ENCODE assay signal across 2 cellular contexts in genomic region chr14:20198991-20199390, GRCh38.
TF ChIP-seq lines count a peak whose summit lies in the region.

No MANE protein-coding gene starts in this region.

TF ChIP-seq in HepG2, 621 proteins besides CTCF, POLR2A, EP300 and RAD21:
- no peak for TF ChIP-seq ZNF3 (CRISPR knock-in tag; IDR thresholded peaks at IDR 0.05)
- no peak for TF ChIP-seq ZNF749 (CRISPR knock-in tag; IDR thresholded peaks at IDR 0.05; ENCODE audit: borderline replicate concordance)
- TF ChIP-seq CEBPB (IDR thresholded peaks at IDR 0.05; ENCODE audit: borderline replicate concordance, low read depth, low read length): peak; percentile 52

TF ChIP-seq in K562, 482 proteins besides CTCF, POLR2A, EP300 and RAD21:
- TF ChIP-seq ZNF668 (CRISPR knock-in tag; IDR thresholded peaks at IDR 0.05) (no peak), ATF3 (IDR thresholded peaks at IDR 0.05) (0 out of 2 replicates have a peak, but pooled peaks have one; percentile 13), ATF3 (CRISPR knock-in tag; conservative IDR thresholded peaks at IDR 0.05) (no peak)
